Comparison of ENCODE assay signal across 14 cellular contexts in genomic region chr9:18438951-18439350, GRCh38. TPM values are rescaled to one million over a fixed set of nuclear protein-coding genes. Genes with fewer than 3 reads are reported as not detected.
DNase-seq lines count a peak whose midpoint lies in the region; TF ChIP-seq lines count a peak whose summit lies in the region.
"Had no signal": no experiment of that assay in that cellular context is flagged by ENCODE, and none has a peak within 500 bp of the region (broad histone marks: within the 10 kb centered on the region; RNA-seq: fewer than 3 reads in every experiment).

No MANE protein-coding gene starts in this region.

- H3K4me1 Mint-ChIP-seq in endothelial cell (ENCODE audit: unreplicated experiment) = peaks cover 12% of the 10 kb centered on the region
- H3K4me1 Mint-ChIP-seq in mesothelial cell of epicardium = peaks cover 53% of the 10 kb centered on the region

- H3K4me3 Mint-ChIP-seq in endothelial cell (ENCODE audit: unreplicated experiment) = peak overlapping the region; percentile 27
- H3K4me3 Mint-ChIP-seq in mesothelial cell of epicardium = peak overlapping the region; percentile 52

- peak overlapping the region; percentile 60 for H3K4me3 ChIP-seq in SJCRH30
- H3K4me3 ChIP-seq in suprapubic skin = peak overlapping the region; percentile 45
- H3K4me3 ChIP-seq: GM12878, mucosa of descending colon had no signal

- H3K9me3 ChIP-seq in SJCRH30 (replicated peaks) (no peaks in the 10 kb centered on the region), suprapubic skin (no peaks in the 10 kb centered on the region)
- H3K9me3 ChIP-seq: mucosa of descending colon had no signal

- H3K4me1 ChIP-seq in SJCRH30 (peaks cover 18% of the 10 kb centered on the region), suprapubic skin (peaks cover 25% of the 10 kb centered on the region)

- H3K27me3 ChIP-seq in SJCRH30 (no peaks in the 10 kb centered on the region), suprapubic skin (no peaks in the 10 kb centered on the region)

- H3K27me3 Mint-ChIP-seq in endothelial cell (ENCODE audit: unreplicated experiment) = peaks cover 2% of the 10 kb centered on the region
- no peaks in the 10 kb centered on the region for H3K27me3 Mint-ChIP-seq in mesothelial cell of epicardium (ENCODE audit: low read depth)

- H3K27ac Mint-ChIP-seq in endothelial cell (ENCODE audit: unreplicated experiment) (no peak overlapping the region), mesothelial cell of epicardium (peak overlapping the region; percentile 80)
- H3K27ac Mint-ChIP-seq: stimulated activated naive CD8-positive, alpha-beta T cell treated with anti-CD3 and anti-CD28 coated beads, Interleukin-15, amount 100 ng/mL, for 72 hours had no signal

- H3K27ac ChIP-seq in SJCRH30 = peak overlapping the region; percentile 93
- no peak overlapping the region for H3K27ac ChIP-seq in suprapubic skin

- H3K9me3 Mint-ChIP-seq in endothelial cell (ENCODE audit: unreplicated experiment) = no peaks in the 10 kb centered on the region
- H3K9me3 Mint-ChIP-seq in mesothelial cell of epicardium = no peaks in the 10 kb centered on the region
- H3K9me3 Mint-ChIP-seq: stimulated activated naive CD8-positive, alpha-beta T cell treated with anti-CD3 and anti-CD28 coated beads, Interleukin-15, amount 100 ng/mL, for 72 hours had no signal

- TF ChIP-seq CTCF in endothelial cell (IDR thresholded peaks at IDR 0.05; ENCODE audit: unreplicated experiment) (no peak), mesothelial cell of epicardium (IDR thresholded peaks at IDR 0.05; ENCODE audit: unreplicated experiment) (no peak), suprapubic skin (IDR thresholded peaks at IDR 0.05) (no peak), GM13977 (IDR thresholded peaks at IDR 0.05; ENCODE audit: extremely low read depth, insufficient read depth, missing control alignments) (no peak)

- no peaks in the 10 kb centered on the region for H3K36me3 Mint-ChIP-seq in endothelial cell (ENCODE audit: low read depth, unreplicated experiment)
- H3K36me3 Mint-ChIP-seq in mesothelial cell of epicardium = no peaks in the 10 kb centered on the region

- no peak for TF ChIP-seq POLR2A in suprapubic skin (IDR thresholded peaks at IDR 0.05)

- no peaks in the 10 kb centered on the region for H3K36me3 ChIP-seq in SJCRH30
- no peaks in the 10 kb centered on the region for H3K36me3 ChIP-seq in suprapubic skin

- 64% methylated on average over 7 of the region's 7 CpGs for WGBS in suprapubic skin

- DNase-seq in SJCRH30 (no peak), endothelial cell (ENCODE audit: low spot score) (no peak), mesothelial cell of epicardium (ENCODE audit: low spot score in 2 of 2, unreplicated experiment in 2 of 2) (no peak), suprapubic skin (ENCODE audit: low spot score in 2 of 2) (no peak), GM03348 (ENCODE audit: low spot score) (no peak), DMS 273 (lab: John Stamatoyannopoulos, UW; ENCODE audit: unreplicated experiment) (no peak), GOT3 (lab: John Stamatoyannopoulos, UW) (no peak), GM13977 (ENCODE audit: low spot score) (no peak)
- DNase-seq: NCI-H146; stimulated activated CD4-positive, alpha-beta T cell treated with anti-CD3 and anti-CD28 coated beads, Interleukin-2, amount 100 ng/mL, for 24 hours; stimulated activated naive CD8-positive, alpha-beta T cell treated with anti-CD3 and anti-CD28 coated beads, Interleukin-15, amount 100 ng/mL, for 72 hours had no signal

- in situ Hi-C loops in GM13977 (cut with MboI; ENCODE audit: low pct_unique_long_range_greater_than_20kb, low sequenced_read_pairs, unreplicated experiment) = loop anchor here (25.0 kb wide), 1 partner anchor 177 kb away; no protein-coding TSS in a partner anchor

- no peak for TF ChIP-seq EP300 in suprapubic skin (IDR thresholded peaks at IDR 0.05)

RNA-seq across cellular contexts. Expression of gene ADAMTSL1, which starts 35.0 kb away (rescaled TPM):
- total RNA-seq in SJCRH30 (2014; rRNA removed; shearing (Covaris generic)) = 2.5 and 3.3 TPM in 2 replicates
- total RNA-seq in endothelial cell (ENCODE audit: unreplicated experiment) (18.2 TPM), mesothelial cell of epicardium (44.1 to 48.0 TPM (median 45.2 TPM) in 3 replicates), suprapubic skin (1 to 10 TPM in 3 of 4 donors, under 1 TPM in 1; 0.32 to 2.3 (median 1.3) TPM)
- total RNA-seq: T-helper 2 cell treated with Interferon-gamma antibody and Interleukin-4, amounts not matched to agents 100 ng/mL and 5 ng/mL, for 36 hours had no signal
